Comparison of ENCODE assay signal across 8 cellular contexts in genomic region chr15:72670656-72671352, GRCh38. TPM values are rescaled to one million over a fixed set of nuclear protein-coding genes. Genes with fewer than 3 reads are reported as not detected.
DNase-seq lines count a peak whose midpoint lies in the region; ATAC-seq and TF ChIP-seq lines count a peak whose summit lies in the region.
"Not testable (repeated sequence)": the region's sequence is repeated elsewhere in the genome, so short reads cannot be mapped to it uniquely, and the experiment has no call there.

No MANE protein-coding gene starts in this region.

- H3K4me1 ChIP-seq in DND-41 (ENCODE audit: insufficient read depth, low read length) = not testable (repeated sequence)

- DNase-seq in DND-41 (peak; percentile 40), HK-2 (ENCODE audit: unreplicated experiment) (peak; percentile 76), WERI-Rb-1 (peak; percentile 92), left cardiac atrium (peak; percentile 81), non-pigmented ciliary epithelial cell (ENCODE audit: low read depth) (peak; percentile 6)
- not testable (repeated sequence) for DNase-seq in astrocyte of the cerebellum (ENCODE audit: low read depth)
- peak; percentile 30 to 53 for DNase-seq in stimulated activated CD8-positive, alpha-beta memory T cell treated with anti-CD3 and anti-CD28 coated beads, Interleukin-7, amount 100 ng/mL, for 48 hours (ENCODE audit: extremely low read depth in 1 of 2, low read depth in 1 of 2)

- H3K79me2 ChIP-seq in DND-41 (ENCODE audit: insufficient read depth, low read length) = not testable (repeated sequence)

- H3K9ac ChIP-seq in DND-41 (ENCODE audit: low read depth, low read length) = not testable (repeated sequence)

- not testable (repeated sequence) for H3K27ac ChIP-seq in DND-41 (ENCODE audit: low read length)
- H3K27ac ChIP-seq in WERI-Rb-1 = peak overlapping the region; percentile 88

- in situ Hi-C loops in astrocyte of the cerebellum (cut with HindIII; ENCODE audit: low sequenced_read_pairs) = not testable (repeated sequence)

- intact Hi-C loops in left cardiac atrium (cut with DNase I) = not testable (repeated sequence)

- TF ChIP-seq CTCF in DND-41 (IDR thresholded peaks at IDR 0.05; ENCODE audit: borderline replicate concordance, extremely low read depth, low read length, poor library complexity, severe bottlenecking) (peak; percentile 59), WERI-Rb-1 (IDR thresholded peaks at IDR 0.05; ENCODE audit: low read depth, low read length) (peak; percentile 82), astrocyte of the cerebellum (IDR thresholded peaks at IDR 0.05; ENCODE audit: low read depth, low read length, missing control alignments) (peak; percentile 76)

- H3K27me3 ChIP-seq in DND-41 (ENCODE audit: insufficient read depth, low read length, poor library complexity); WERI-Rb-1 (ENCODE audit: insufficient read depth, low read depth, severe bottlenecking): not testable (repeated sequence)

- not testable (repeated sequence) for H3K36me3 ChIP-seq in DND-41 (ENCODE audit: insufficient read depth, low read length); WERI-Rb-1

- not testable (repeated sequence) for H3K9me3 ChIP-seq in DND-41 (ENCODE audit: insufficient read depth, low read length, severe bottlenecking); WERI-Rb-1 (ENCODE audit: severe bottlenecking)

- H3K4me3 ChIP-seq in DND-41 (ENCODE audit: low read depth in 1 of 2, low read length in 2 of 2) = not testable (repeated sequence)
- H3K4me3 ChIP-seq in WERI-Rb-1 (ENCODE audit: low read depth, low read length) (peak overlapping the region; percentile 39), astrocyte of the cerebellum (ENCODE audit: low read depth, low read length) (peak overlapping the region; percentile 14)

- not testable (repeated sequence) for H2AFZ ChIP-seq in DND-41 (ENCODE audit: low read depth, low read length)

- not testable (repeated sequence) for H3K4me2 ChIP-seq in DND-41 (ENCODE audit: insufficient read depth, low read length)

- peak; percentile 63; the same call in 2 of the 3 replicates for ATAC-seq in DND-41 (ENCODE audit: insufficient read depth, low read depth)
- peak; percentile 92 for ATAC-seq in GM21447 (IDR thresholded peaks at IDR 0.05; ENCODE audit: unreplicated experiment)
- peak; percentile 97 for ATAC-seq in left cardiac atrium

- H4K20me1 ChIP-seq in DND-41 (ENCODE audit: insufficient read depth, low read length) = not testable (repeated sequence)

RNA-seq across cellular contexts. Expression of gene HIGD2B, which starts 15.2 kb away (rescaled TPM):
- total RNA-seq in left cardiac atrium = not detected

RNA-seq across cellular contexts. Expression of gene BBS4, which starts 15.2 kb away (rescaled TPM):
- 10 to 100 TPM in 1 of 2 donors, 1 to 10 TPM in 1; 8.1 to 10.9 TPM for total RNA-seq in left cardiac atrium

RNA-seq across cellular contexts. Expression of gene GOLGA6B, which starts 16.3 kb away (rescaled TPM):
- total RNA-seq in left cardiac atrium = not detected
